In genomic region chr10:26841733-26842317, GRCh38 we compare ENCODE assay signal across 20 cellular contexts. TPM values are rescaled to one million over a fixed set of nuclear protein-coding genes. Genes with fewer than 3 reads are reported as not detected.
DNase-seq lines count a peak whose midpoint lies in the region; ATAC-seq, FAIRE-seq and TF ChIP-seq lines count a peak whose summit lies in the region.
"Had no signal": no experiment of that assay in that cellular context is flagged by ENCODE, and none has a peak within 500 bp of the region (broad histone marks: within the 10 kb centered on the region; RNA-seq: fewer than 3 reads in every experiment).

No MANE protein-coding gene starts in this region.

- TF ChIP-seq EP300 in upper lobe of left lung (IDR thresholded peaks at IDR 0.05): no peak

- peak; percentile 32 for FAIRE-seq in keratinocyte (lab: Jason Lieb, UNC)

- H3K4me3 ChIP-seq in BLaER1: no peak overlapping the region
- H3K4me3 ChIP-seq in keratinocyte (ENCODE audit: control insufficient read depth in 2 of 3, extremely low read depth in 1 of 3, insufficient read depth in 2 of 3, low read depth in 1 of 3, low read length in 3 of 3): no peak overlapping the region
- no peak overlapping the region for H3K4me3 ChIP-seq in upper lobe of left lung
- H3K4me3 ChIP-seq: ovary, right lobe of liver had no signal

- peaks cover 65% of the 10 kb centered on the region for H3K36me3 ChIP-seq in BLaER1
- H3K36me3 ChIP-seq in keratinocyte (ENCODE audit: control insufficient read depth in 2 of 2, extremely low read depth in 1 of 2, insufficient read depth in 2 of 2, low read length in 2 of 2): no peaks in the 10 kb centered on the region
- no peaks in the 10 kb centered on the region for H3K36me3 ChIP-seq in upper lobe of left lung
- H3K36me3 ChIP-seq: ovary, right lobe of liver had no signal

- H3K4me1 Mint-ChIP-seq in T-helper 17 cell: peaks cover 64% of the 10 kb centered on the region

- no peak for TF ChIP-seq CTCF in keratinocyte (optimal IDR thresholded peaks at IDR 0.05 in 1 of 3, IDR thresholded peaks at IDR 0.05 in 1 of 3, conservative IDR thresholded peaks at IDR 0.05 in 1 of 3; ENCODE audit: extremely low read depth in 1 of 3, insufficient read depth in 2 of 3, low read length in 3 of 3)
- TF ChIP-seq CTCF in upper lobe of left lung (IDR thresholded peaks at IDR 0.05): no peak

- H3K9me3 ChIP-seq in BLaER1 (peaks cover 48% of the 10 kb centered on the region), T-helper 17 cell (ENCODE audit: control insufficient read depth, low read length, poor library complexity, severe bottlenecking) (no peaks in the 10 kb centered on the region), keratinocyte (ENCODE audit: control insufficient read depth, low read depth, low read length) (no peaks in the 10 kb centered on the region), upper lobe of left lung (no peaks in the 10 kb centered on the region)
- H3K9me3 ChIP-seq: ovary, right lobe of liver had no signal

- TF ChIP-seq POLR2A in upper lobe of left lung (IDR thresholded peaks at IDR 0.05): no peak

- no peak overlapping the region for H2AFZ ChIP-seq in keratinocyte (ENCODE audit: control insufficient read depth, low read length)

- peak overlapping the region; percentile 62 for H3K4me3 Mint-ChIP-seq in T-helper 17 cell
- H3K4me3 Mint-ChIP-seq: activated naive CD8-positive, alpha-beta T cell treated with anti-CD3 and anti-CD28 coated beads, Interleukin-2, amount 10 ng/mL, durations not matched to agents 7 days and 5 days; brain; T-helper 1 cell treated with Interleukin-12 subunit alpha and Interleukin-12 subunit beta and Interleukin-4 antibody, amounts not matched to agents 30 μg/mL and 1 μg/mL, for 36 hours had no signal

- H3K79me2 ChIP-seq in keratinocyte (ENCODE audit: control insufficient read depth, insufficient read depth, low read length): peaks cover 89% of the 10 kb centered on the region

- peaks cover 2% of the 10 kb centered on the region for H3K36me3 Mint-ChIP-seq in T-helper 17 cell (ENCODE audit: low read depth)

- no peaks in the 10 kb centered on the region for H3K27me3 Mint-ChIP-seq in T-helper 17 cell
- H3K27me3 Mint-ChIP-seq: activated naive CD8-positive, alpha-beta T cell treated with anti-CD3 and anti-CD28 coated beads, Interleukin-2, amount 10 ng/mL, durations not matched to agents 7 days and 5 days; brain had no signal

- H4K20me1 ChIP-seq in BLaER1: peaks cover 85% of the 10 kb centered on the region
- H4K20me1 ChIP-seq in keratinocyte (ENCODE audit: control insufficient read depth, extremely low read depth, insufficient read depth, low read length): no peaks in the 10 kb centered on the region

- no peaks in the 10 kb centered on the region for H3K9me1 ChIP-seq in keratinocyte (ENCODE audit: control insufficient read depth, extremely low read depth, insufficient read depth, low read length)

- H3K4me2 ChIP-seq in BLaER1 (peak overlapping the region; percentile 54), keratinocyte (ENCODE audit: control insufficient read depth, extremely low read depth, insufficient read depth, low read depth, low read length) (no peak overlapping the region)

- peaks cover 23% of the 10 kb centered on the region for H3K4me1 ChIP-seq in BLaER1
- peaks cover 22% of the 10 kb centered on the region for H3K4me1 ChIP-seq in keratinocyte (ENCODE audit: control insufficient read depth, extremely low read depth, insufficient read depth, low read length)
- peaks cover 13 to 32% (median 22%) of the 10 kb centered on the region in 4 donors for H3K4me1 ChIP-seq in upper lobe of left lung

- DNase-seq in DMS53 (lab: John Stamatoyannopoulos, UW) (peak; percentile 66), T-helper 17 cell (no peak), keratinocyte (ENCODE audit: low read depth, low spot score) (no peak), NCI-H2171 treated with DMSO at 0.1 percent for 48 hours (lab: John Stamatoyannopoulos, UW) (no peak), upper lobe of left lung (no peak)
- DNase-seq: activated CD8-positive, alpha-beta memory T cell treated with anti-CD3 and anti-CD28 coated beads, Interleukin-2, amount 50 U/mL, for 48 hours; activated naive CD8-positive, alpha-beta T cell treated with anti-CD3 and anti-CD28 coated beads, Interleukin-2, amount 10 ng/mL, durations not matched to agents 7 days and 5 days; cortex of kidney; GDM1; KBM-7; NCI-H1048; NCI-H2081 treated with DMSO at 0.1 percent for 48 hours; ovary; right lobe of liver; SHP77 had no signal

- H3K27ac Mint-ChIP-seq in T-helper 17 cell: no peak overlapping the region
- H3K27ac Mint-ChIP-seq: activated naive CD8-positive, alpha-beta T cell treated with anti-CD3 and anti-CD28 coated beads, Interleukin-2, amount 10 ng/mL, durations not matched to agents 7 days and 5 days; brain; T-helper 1 cell treated with Interleukin-12 subunit alpha and Interleukin-12 subunit beta and Interleukin-4 antibody, amounts not matched to agents 30 μg/mL and 1 μg/mL, for 36 hours had no signal

- H3K27ac ChIP-seq in BLaER1 (0 out of 2 replicates have a peak overlapping the region, but pooled peaks have one; percentile 9), keratinocyte (ENCODE audit: control insufficient read depth, insufficient read depth, low read length) (no peak overlapping the region), upper lobe of left lung (no peak overlapping the region)
- H3K27ac ChIP-seq: epithelial cell of prostate, ovary, right lobe of liver had no signal

- H3K27me3 ChIP-seq in BLaER1 (no peaks in the 10 kb centered on the region), keratinocyte (ENCODE audit: control insufficient read depth, extremely low read depth, insufficient read depth, low read length) (no peaks in the 10 kb centered on the region), upper lobe of left lung (no peaks in the 10 kb centered on the region)
- H3K27me3 ChIP-seq: ovary, right lobe of liver had no signal

- H3K9ac ChIP-seq in BLaER1 (no peak overlapping the region), keratinocyte (ENCODE audit: control insufficient read depth, extremely low read depth, insufficient read depth, low read length) (no peak overlapping the region)

- WGBS in upper lobe of left lung, 2 donors: 65 to 70% methylated on average over 3 of the region's 3 CpGs

- ATAC-seq in T-helper 17 cell (no peak), GM18498 (IDR thresholded peaks at IDR 0.05; ENCODE audit: unreplicated experiment) (no peak), upper lobe of left lung (ENCODE audit: low FRiP score in 2 of 2) (no peak)
- ATAC-seq: right lobe of liver had no signal

- dilution Hi-C loops in keratinocyte (cut with MboI; ENCODE audit: extremely low pct_ligation_motif_present, low sequenced_read_pairs): no loop called here

RNA-seq across cellular contexts. Expression of gene ABI1, which starts 18.9 kb away (rescaled TPM):
- total RNA-seq in T-helper 17 cell (10 to 100 TPM; 75.5 to 99.4 TPM), upper lobe of left lung (10 to 100 TPM; 23.5 to 57.6 (median 48.6) TPM)
- 56.3 to 78.9 TPM (median 78.0 TPM) in 3 replicates for polyA plus RNA-seq in keratinocyte
- polyA plus RNA-seq in keratinocyte (2011; ENCODE audit: low read depth): 87.9 TPM
- polyA plus RNA-seq in keratinocyte (2011; cell fraction: cytosol; rRNA removed): 61.4 and 104 TPM in 2 replicates
- polyA plus RNA-seq in keratinocyte (2011; cell fraction: nucleus; rRNA removed): 99.9 and 107 TPM in 2 replicates
- 40.9 and 73.8 TPM in 2 replicates for polyA plus RNA-seq in keratinocyte (2012; ENCODE audit: low replicate concordance)
- 36.5 to 65.4 TPM (median 53.4 TPM) in 3 replicates for polyA minus RNA-seq in keratinocyte
- 28.4 TPM for polyA minus RNA-seq in keratinocyte (2011; cell fraction: cytosol; rRNA and poly(A)+ RNA removed)
- 30.2 and 60.2 TPM in 2 replicates for polyA minus RNA-seq in keratinocyte (2011; cell fraction: nucleus; rRNA and poly(A)+ RNA removed)
